8 cellular contexts compared by ENCODE assay signal in genomic region chr1:220045356-220046051, GRCh38. TPM values are rescaled to one million over a fixed set of nuclear protein-coding genes. Genes with fewer than 3 reads are reported as not detected.
DNase-seq lines count a peak whose midpoint lies in the region; FAIRE-seq and TF ChIP-seq lines count a peak whose summit lies in the region.

No MANE protein-coding gene starts in this region.

- no peak for TF ChIP-seq CTCF in sigmoid colon (IDR thresholded peaks at IDR 0.05)
- TF ChIP-seq CTCF in D721Med (IDR thresholded peaks at IDR 0.05; ENCODE audit: insufficient read depth, missing control alignments) = no peak

- TF ChIP-seq POLR2A in sigmoid colon (IDR thresholded peaks at IDR 0.05) = no peak

- DNase-seq in NCI-H2171 treated with DMSO at 0.1 percent for 48 hours (lab: John Stamatoyannopoulos, UW) (peak; percentile 14), NCI-H2171 (lab: John Stamatoyannopoulos, UW) (no peak), HT-29 (ENCODE audit: low spot score) (peak; percentile 41), germinal center (ENCODE audit: low spot score) (peak; percentile 23), sigmoid colon (no peak), D721Med (ENCODE audit: insufficient read length, low spot score) (no peak), NCI-H128 (lab: John Stamatoyannopoulos, UW; ENCODE audit: unreplicated experiment) (no peak)
- DNase-seq in activated CD4-positive, alpha-beta T cell treated with anti-CD3 and anti-CD28 coated beads, Interleukin-2, amount 50 U/mL, for 48 hours = peak; percentile 25

- FAIRE-seq in D721Med (lab: Jason Lieb, UNC) = no peak

- H3K27me3 ChIP-seq in sigmoid colon = no peaks in the 10 kb centered on the region

- intact Hi-C loops in sigmoid colon (cut with DNase I) = loop anchor here (5.0 kb wide), 1 partner anchor 47 kb away; the partner anchor contains the start of gene IARS2

- TF ChIP-seq EP300 in sigmoid colon (IDR thresholded peaks at IDR 0.05) = no peak

- H3K4me1 ChIP-seq in sigmoid colon = peaks cover 0 to 26% (median 22%) of the 10 kb centered on the region in 4 donors

- peaks cover 0 to 5% (median 0%) of the 10 kb centered on the region in 4 donors for H3K36me3 ChIP-seq in sigmoid colon

- 14 to 29% methylated on average over 17 of the region's 17 CpGs for WGBS in sigmoid colon, 2 donors

- peak overlapping the region; percentile 90 to 92 (median 92) for H3K27ac ChIP-seq in sigmoid colon

- H3K4me3 ChIP-seq in sigmoid colon = peak overlapping the region; percentile 59 to 92 (median 83)

- no peaks in the 10 kb centered on the region for H3K9me3 ChIP-seq in sigmoid colon

RNA-seq across cellular contexts. Expression of gene EPRS1, which starts 0.8 kb away (rescaled TPM):
- 62.9 and 67.5 TPM in 2 replicates for total RNA-seq in HT-29 (2014; rRNA removed; shearing (Covaris generic))
- total RNA-seq in sigmoid colon = 10 to 100 TPM; 30.5 to 51.0 (median 47.9) TPM
- polyA plus RNA-seq in sigmoid colon = 10 to 100 TPM; 10.8 to 57.5 (median 13.2) TPM

RNA-seq across cellular contexts. Expression of gene BPNT1, which starts 44.1 kb away (rescaled TPM):
- total RNA-seq in HT-29 (2014; rRNA removed; shearing (Covaris generic)) = 19.9 and 23.7 TPM in 2 replicates
- total RNA-seq in sigmoid colon = 10 to 100 TPM; 13.3 to 19.7 (median 16.8) TPM
- 10 to 100 TPM; 43.3 to 92.9 (median 52.9) TPM for polyA plus RNA-seq in sigmoid colon

RNA-seq across cellular contexts. Expression of gene IARS2, which starts 48.4 kb away (rescaled TPM):
- 47.5 and 51.9 TPM in 2 replicates for total RNA-seq in HT-29 (2014; rRNA removed; shearing (Covaris generic))
- 10 to 100 TPM; 43.7 to 57.1 (median 49.2) TPM for total RNA-seq in sigmoid colon
- polyA plus RNA-seq in sigmoid colon = 10 to 100 TPM; 21.3 to 51.6 (median 24.0) TPM

Comparison
In these comparisons a context has a peak if more than half of its experiments do, and no peak if none do; other contexts are left out.
1. DNase-seq: peak in NCI-H2171 treated with DMSO at 0.1 percent for 48 hours (single experiment), HT-29 (single experiment), activated CD4-positive, alpha-beta T cell treated with anti-CD3 and anti-CD28 coated beads, Interleukin-2, amount 50 U/mL, for 48 hours (2 of 2) and germinal center (single experiment); none in NCI-H2171 (single experiment), sigmoid colon (single experiment), D721Med (single experiment) and NCI-H128 (single experiment).